Comparison of ENCODE assay signal across 10 cellular contexts in the genomic region with DNA sequence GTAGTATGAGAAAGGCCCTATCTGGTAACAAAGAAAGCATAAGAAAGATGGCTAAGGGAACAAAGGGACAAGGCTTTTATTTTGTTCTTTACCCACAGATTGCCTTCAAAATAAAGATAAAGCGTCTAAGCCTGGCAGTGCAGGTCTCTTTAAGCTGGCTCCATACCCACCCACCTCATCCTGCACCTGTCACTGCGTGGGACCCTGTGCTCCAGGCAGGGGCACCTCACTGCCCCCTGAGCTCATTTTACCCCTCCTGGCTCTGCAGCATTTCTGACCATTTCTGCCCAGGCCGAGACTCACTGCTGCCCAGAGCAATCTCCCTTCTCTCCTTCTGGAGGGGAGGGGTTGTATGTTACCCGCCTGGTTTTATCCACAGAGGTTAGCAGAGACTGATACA. TPM values are rescaled to one million over a fixed set of nuclear protein-coding genes. Genes with fewer than 3 reads are reported as not detected.
DNase-seq lines count a peak whose midpoint lies in the region; ATAC-seq and TF ChIP-seq lines count a peak whose summit lies in the region.
"Had no signal": no experiment of that assay in that cellular context is flagged by ENCODE, and none has a peak within 500 bp of the region (broad histone marks: within the 10 kb centered on the region; RNA-seq: fewer than 3 reads in every experiment).

No MANE protein-coding gene starts in this region.

- no peaks in the 10 kb centered on the region for H3K27me3 ChIP-seq in BLaER1 treated with 17β-estradiol and CSF1 and Interleukin-3, amounts not matched to agents 10 nM and 100 nM
- no peaks in the 10 kb centered on the region for H3K27me3 ChIP-seq in HUES6 (ENCODE audit: control insufficient read depth, insufficient read depth, low read length)

- peaks cover 4 to 8% (median 5%) of the 10 kb centered on the region in 5 experiments for H3K9me3 Mint-ChIP-seq in brain
- H3K9me3 Mint-ChIP-seq in neural crest cell = no peaks in the 10 kb centered on the region
- H3K9me3 Mint-ChIP-seq: dendritic cell treated with granulocyte-macrophage colony-stimulating factor and Interleukin-4, amounts not matched to agents 40 ng/mL and 50 ng/mL, for 4 days had no signal

- H3K27me3 Mint-ChIP-seq in brain (peaks cover 8% of the 10 kb centered on the region), neural crest cell (ENCODE audit: low read depth) (no peaks in the 10 kb centered on the region)

- no peak for ATAC-seq in HG03097 (IDR thresholded peaks at IDR 0.05; ENCODE audit: low FRiP score, unreplicated experiment)

- H3K4me1 Mint-ChIP-seq in brain (peaks cover 40% of the 10 kb centered on the region), neural crest cell (peaks cover 35% of the 10 kb centered on the region)

- H3K4me3 Mint-ChIP-seq in brain (peak overlapping the region; percentile 87 to 93 (median 90)), neural crest cell (peak overlapping the region; percentile 91)

- no peaks in the 10 kb centered on the region for H3K9me3 ChIP-seq in BLaER1 treated with 17β-estradiol and CSF1 and Interleukin-3, amounts not matched to agents 10 nM and 100 nM (replicated peaks in 1 of 11)
- no peaks in the 10 kb centered on the region for H3K9me3 ChIP-seq in HUES6 (ENCODE audit: control insufficient read depth, insufficient read depth, low read depth, low read length)

- H3K27ac Mint-ChIP-seq in brain = peak overlapping the region; percentile 89 to 97 (median 96)
- H3K27ac Mint-ChIP-seq in neural crest cell (ENCODE audit: unreplicated experiment) = no peak overlapping the region

- H3K36me3 Mint-ChIP-seq in brain (no peaks in the 10 kb centered on the region), neural crest cell (ENCODE audit: low read depth) (peaks cover 5% of the 10 kb centered on the region)

- TF ChIP-seq CTCF in brain (conservative IDR thresholded peaks at IDR 0.05) (no peak), neural crest cell (conservative IDR thresholded peaks at IDR 0.05) (no peak)

- DNase-seq in neural crest cell (ENCODE audit: low read depth, low spot score) (no peak), substantia nigra (lab: John Stamatoyannopoulos, UW) (no peak), medulla oblongata (ENCODE audit: extremely low spot score) (no peak), SW 1271 (lab: John Stamatoyannopoulos, UW) (no peak)
- DNase-seq: DMS 273 treated with DMSO at 0.1 percent for 48 hours had no signal

- H3K4me2 ChIP-seq in BLaER1 treated with 17β-estradiol and CSF1 and Interleukin-3, amounts not matched to agents 10 nM and 100 nM = peak overlapping the region; percentile 77 to 99 (median 92)

- H3K4me3 ChIP-seq in BLaER1 treated with 17β-estradiol and CSF1 and Interleukin-3, amounts not matched to agents 10 nM and 100 nM = peak overlapping the region; percentile 78 to 96 (median 85)
- H3K4me3 ChIP-seq in HUES6 (ENCODE audit: low read depth, low read length) = peak overlapping the region; percentile 89; the same call in 1 of the 2 replicates

- H3K9ac ChIP-seq in BLaER1 treated with 17β-estradiol and CSF1 and Interleukin-3, amounts not matched to agents 10 nM and 100 nM = peak overlapping the region; percentile 86 to 97 (median 92); a peak in 20 of 22 replicates
- no peak overlapping the region for H3K9ac ChIP-seq in HUES6 (ENCODE audit: low read length)

- peaks cover 0 to 9% (median 4%) of the 10 kb centered on the region in 11 experiments; a peak in 4 of 22 replicates for H3K36me3 ChIP-seq in BLaER1 treated with 17β-estradiol and CSF1 and Interleukin-3, amounts not matched to agents 10 nM and 100 nM
- no peaks in the 10 kb centered on the region for H3K36me3 ChIP-seq in HUES6 (ENCODE audit: control insufficient read depth, insufficient read depth, low read length)

- H3K27ac ChIP-seq in BLaER1 treated with 17β-estradiol and CSF1 and Interleukin-3, amounts not matched to agents 10 nM and 100 nM = peak overlapping the region in 9 of 11 experiments; percentile 10 to 98 (median 94); a peak in 10 of 22 replicates
- no peak overlapping the region for H3K27ac ChIP-seq in HUES6 (ENCODE audit: low read depth, low read length)
- no peak overlapping the region for H3K27ac ChIP-seq in substantia nigra (ENCODE audit: low read depth, low read length, poor library complexity, severe bottlenecking)

- no peaks in the 10 kb centered on the region for H4K20me1 ChIP-seq in BLaER1 treated with 17β-estradiol and CSF1 and Interleukin-3, amounts not matched to agents 10 nM and 100 nM

- peaks cover 24 to 36% (median 33%) of the 10 kb centered on the region in 10 experiments for H3K4me1 ChIP-seq in BLaER1 treated with 17β-estradiol and CSF1 and Interleukin-3, amounts not matched to agents 10 nM and 100 nM
- H3K4me1 ChIP-seq in HUES6 (ENCODE audit: control insufficient read depth, insufficient read depth, low read length) = peaks cover 13% of the 10 kb centered on the region

RNA-seq across cellular contexts. Expression of a gene that starts 1.7 kb away (rescaled TPM):
- polyA plus RNA-seq in brain (ENCODE audit: insufficient read depth, low read depth, low replicate concordance) = 2.8 TPM
- total RNA-seq in neural crest cell = 6.4 and 7.1 TPM in 2 replicates

RNA-seq across cellular contexts. Expression of a gene that starts 37.7 kb away (rescaled TPM):
- not detected for polyA plus RNA-seq in brain (ENCODE audit: insufficient read depth, low read depth, low replicate concordance)
- total RNA-seq in neural crest cell = 0.36 and 0.49 TPM in 2 replicates

Comparison
In these comparisons a context has a peak if more than half of its experiments do, and no peak if none do; other contexts are left out.
1. H3K27ac ChIP-seq: peak in BLaER1 treated with 17β-estradiol and CSF1 and Interleukin-3, amounts not matched to agents 10 nM and 100 nM (9 of 11); none in HUES6 (single experiment) and substantia nigra (single experiment).